8 cellular contexts compared by ENCODE assay signal in genomic region chr3:140941434-140942220, GRCh38. TPM values are rescaled to one million over a fixed set of nuclear protein-coding genes. Genes with fewer than 3 reads are reported as not detected.
DNase-seq lines count a peak whose midpoint lies in the region; ATAC-seq and TF ChIP-seq lines count a peak whose summit lies in the region.

Gene SLC25A36, plus strand, starts transcription at chr3:140941836. Its CDS starts 219 bp downstream, at chr3:140942055.

- H3K9me2 ChIP-seq in GM23248 (ENCODE audit: insufficient read depth), result peaks cover 6% of the 10 kb centered on the region; the same call in 1 of the 2 replicates

- peak within 1 kb of the TSS; percentile 92 for H3K4me3 Mint-ChIP-seq in activated T-helper 1 cell treated with anti-CD3 and anti-CD28 coated beads, Interleukin-12 subunit alpha, Interleukin-12 subunit beta, Interleukin-2, Interleukin-4 antibody, amounts not matched to agents 30 ng/mL and 10 ng/mL and 1 ng/mL, durations not matched to agents 14 hours and 24 hours and 36 hours
- H3K4me3 Mint-ChIP-seq in naive B cell, result peak within 1 kb of the TSS; percentile 84 to 98 (median 96)
- H3K4me3 Mint-ChIP-seq in stimulated activated memory B cell treated with anti-CD40 and anti-IgM and Interleukin-4, amounts not matched to agents 10 μg/mL and 1 μg/mL and 100 μg/mL, for 72 hours, result peak within 1 kb of the TSS; percentile 99

- H3K9me3 ChIP-seq in DND-41 (ENCODE audit: insufficient read depth, low read length, severe bottlenecking) (no peaks in the 10 kb centered on the region), GM23248 (ENCODE audit: low read depth) (no peaks in the 10 kb centered on the region)

- H3K27ac ChIP-seq in DND-41 (ENCODE audit: low read length) (peak within 1 kb of the TSS; percentile 94), GM23248 (peak within 1 kb of the TSS; percentile 97)

- H3K4me3 ChIP-seq in DND-41 (ENCODE audit: low read depth in 1 of 2, low read length in 2 of 2) (peak within 1 kb of the TSS; percentile 76 to 98), GM23248 (peak within 1 kb of the TSS; percentile 87)

- H3K4me2 ChIP-seq in DND-41 (ENCODE audit: insufficient read depth, low read length), result peak within 1 kb of the TSS; percentile 88
- H3K4me2 ChIP-seq in GM23248 (ENCODE audit: unreplicated experiment), result peak within 1 kb of the TSS; percentile 98

- H3K27me3 ChIP-seq in DND-41 (ENCODE audit: insufficient read depth, low read length, poor library complexity), result no peaks in the 10 kb centered on the region
- H3K27me3 ChIP-seq in GM23248 (replicated peaks; ENCODE audit: insufficient read depth), result no peaks in the 10 kb centered on the region

- WGBS in GM23248 (ENCODE audit: low coverage in 1 of 2, low lambda C conversion rate in 2 of 2, missing lambda C conversion rate in 2 of 2), 2 experiments, result 1% methylated on average over 61 to 70 of the region's 72 CpGs

- in situ Hi-C loops in GM23248 (cut with MboI), result no loop called here

- peak; percentile 95 for ATAC-seq in DND-41 (ENCODE audit: insufficient read depth, low read depth)
- peak; percentile 93 for ATAC-seq in naive B cell (ENCODE audit: low read depth in 2 of 2)
- ATAC-seq in stimulated activated memory B cell treated with anti-CD40 and anti-IgM and Interleukin-4, amounts not matched to agents 10 μg/mL and 1 μg/mL and 100 μg/mL, for 72 hours, result peak; percentile 99

- intact Hi-C loops in activated T-helper 1 cell treated with anti-CD3 and anti-CD28 coated beads, Interleukin-12 subunit alpha, Interleukin-12 subunit beta, Interleukin-2, Interleukin-4 antibody, amounts not matched to agents 30 ng/mL and 10 ng/mL and 1 ng/mL, durations not matched to agents 14 hours and 24 hours and 36 hours (cut with micrococcal nuclease), result loop anchor here (2.0 to 10.0 kb wide), 9 partner anchors 43 to 1599 kb away; partner anchors contain the start of genes ATP1B3, MRPS22, NMNAT3 and PXYLP1

- H3K4me1 ChIP-seq in DND-41 (ENCODE audit: insufficient read depth, low read length), result peaks cover 36% of the 10 kb centered on the region
- peaks cover 27% of the 10 kb centered on the region for H3K4me1 ChIP-seq in GM23248 (ENCODE audit: insufficient read depth)

- H3K79me2 ChIP-seq in DND-41 (ENCODE audit: insufficient read depth, low read length), result peaks cover 49% of the 10 kb centered on the region
- H3K79me2 ChIP-seq in GM23248 (ENCODE audit: insufficient read depth), result peaks cover 44% of the 10 kb centered on the region

- H3K27ac Mint-ChIP-seq in activated T-helper 1 cell treated with anti-CD3 and anti-CD28 coated beads, Interleukin-12 subunit alpha, Interleukin-12 subunit beta, Interleukin-2, Interleukin-4 antibody, amounts not matched to agents 30 ng/mL and 10 ng/mL and 1 ng/mL, durations not matched to agents 14 hours and 24 hours and 36 hours, result peak within 1 kb of the TSS; percentile 95
- peak within 1 kb of the TSS; percentile 97 to 100 (median 100) for H3K27ac Mint-ChIP-seq in naive B cell
- peak within 1 kb of the TSS; percentile 98 for H3K27ac Mint-ChIP-seq in stimulated activated memory B cell treated with anti-CD40 and anti-IgM and Interleukin-4, amounts not matched to agents 10 μg/mL and 1 μg/mL and 100 μg/mL, for 72 hours

- H3K9me3 Mint-ChIP-seq in activated T-helper 1 cell treated with anti-CD3 and anti-CD28 coated beads, Interleukin-12 subunit alpha, Interleukin-12 subunit beta, Interleukin-2, Interleukin-4 antibody, amounts not matched to agents 30 ng/mL and 10 ng/mL and 1 ng/mL, durations not matched to agents 14 hours and 24 hours and 36 hours, result no peaks in the 10 kb centered on the region
- peaks cover 0 to 8% (median 0%) of the 10 kb centered on the region in 7 donors for H3K9me3 Mint-ChIP-seq in naive B cell
- peaks cover 2% of the 10 kb centered on the region for H3K9me3 Mint-ChIP-seq in stimulated activated memory B cell treated with anti-CD40 and anti-IgM and Interleukin-4, amounts not matched to agents 10 μg/mL and 1 μg/mL and 100 μg/mL, for 72 hours

- peaks cover 4% of the 10 kb centered on the region for H3K36me3 Mint-ChIP-seq in activated T-helper 1 cell treated with anti-CD3 and anti-CD28 coated beads, Interleukin-12 subunit alpha, Interleukin-12 subunit beta, Interleukin-2, Interleukin-4 antibody, amounts not matched to agents 30 ng/mL and 10 ng/mL and 1 ng/mL, durations not matched to agents 14 hours and 24 hours and 36 hours (ENCODE audit: low read depth)
- H3K36me3 Mint-ChIP-seq in naive B cell, result peaks cover 0 to under 1% of the 10 kb centered on the region in 2 donors
- peaks cover 4% of the 10 kb centered on the region for H3K36me3 Mint-ChIP-seq in stimulated activated memory B cell treated with anti-CD40 and anti-IgM and Interleukin-4, amounts not matched to agents 10 μg/mL and 1 μg/mL and 100 μg/mL, for 72 hours

- peaks cover 17% of the 10 kb centered on the region; the same call in 1 of the 2 replicates for H4K20me1 ChIP-seq in DND-41 (ENCODE audit: insufficient read depth, low read length)
- peaks cover 16% of the 10 kb centered on the region; the same call in 1 of the 2 replicates for H4K20me1 ChIP-seq in GM23248 (ENCODE audit: insufficient read depth)

- TF ChIP-seq CTCF in DND-41 (IDR thresholded peaks at IDR 0.05; ENCODE audit: borderline replicate concordance, extremely low read depth, low read length, poor library complexity, severe bottlenecking), result peak; percentile 26

- peak within 1 kb of the TSS; percentile 96 for H2AFZ ChIP-seq in DND-41 (ENCODE audit: low read depth, low read length)
- H2AFZ ChIP-seq in GM23248, result peak within 1 kb of the TSS; percentile 86

- H3K27me3 Mint-ChIP-seq in activated T-helper 1 cell treated with anti-CD3 and anti-CD28 coated beads, Interleukin-12 subunit alpha, Interleukin-12 subunit beta, Interleukin-2, Interleukin-4 antibody, amounts not matched to agents 30 ng/mL and 10 ng/mL and 1 ng/mL, durations not matched to agents 14 hours and 24 hours and 36 hours (ENCODE audit: insufficient read depth), result peaks cover 12% of the 10 kb centered on the region
- H3K27me3 Mint-ChIP-seq in naive B cell, result peaks cover 0 to 10% (median 0%) of the 10 kb centered on the region in 3 donors
- H3K27me3 Mint-ChIP-seq in stimulated activated memory B cell treated with anti-CD40 and anti-IgM and Interleukin-4, amounts not matched to agents 10 μg/mL and 1 μg/mL and 100 μg/mL, for 72 hours, result no peaks in the 10 kb centered on the region

- peak within 1 kb of the TSS; percentile 90 for H3K9ac ChIP-seq in DND-41 (ENCODE audit: low read depth, low read length)
- H3K9ac ChIP-seq in GM23248, result peak within 1 kb of the TSS; percentile 99

- H3F3A ChIP-seq in GM23248 (ENCODE audit: insufficient read depth), result peaks cover 16% of the 10 kb centered on the region

- peaks cover 5% of the 10 kb centered on the region; the same call in 1 of the 2 replicates for H3K36me3 ChIP-seq in DND-41 (ENCODE audit: insufficient read depth, low read length)
- no peaks in the 10 kb centered on the region for H3K36me3 ChIP-seq in GM23248 (ENCODE audit: low read depth)

- DNase-seq in DND-41, result peak; percentile 96
- peak; percentile 100 for DNase-seq in GM23248
- peak; percentile 96 to 97 for DNase-seq in Kasumi-1 (lab: John Stamatoyannopoulos, UW)
- DNase-seq in RPMI7951 (ENCODE audit: low read depth), result peak; percentile 98
- peak; percentile 95 for DNase-seq in activated T-helper 1 cell treated with anti-CD3 and anti-CD28 coated beads, Interleukin-12 subunit alpha, Interleukin-12 subunit beta, Interleukin-2, Interleukin-4 antibody, amounts not matched to agents 30 ng/mL and 10 ng/mL and 1 ng/mL, durations not matched to agents 14 hours and 24 hours and 36 hours (ENCODE audit: low spot score)
- peak; percentile 96 for DNase-seq in fibroblast of gingiva (ENCODE audit: low read depth)
- peak; percentile 94 for DNase-seq in naive B cell

- H3K4me1 Mint-ChIP-seq in activated T-helper 1 cell treated with anti-CD3 and anti-CD28 coated beads, Interleukin-12 subunit alpha, Interleukin-12 subunit beta, Interleukin-2, Interleukin-4 antibody, amounts not matched to agents 30 ng/mL and 10 ng/mL and 1 ng/mL, durations not matched to agents 14 hours and 24 hours and 36 hours (ENCODE audit: low read depth), result peaks cover 36% of the 10 kb centered on the region
- peaks cover 34 to 50% (median 41%) of the 10 kb centered on the region in 3 donors for H3K4me1 Mint-ChIP-seq in naive B cell
- H3K4me1 Mint-ChIP-seq in stimulated activated memory B cell treated with anti-CD40 and anti-IgM and Interleukin-4, amounts not matched to agents 10 μg/mL and 1 μg/mL and 100 μg/mL, for 72 hours, result peaks cover 46% of the 10 kb centered on the region

RNA-seq across cellular contexts. Expression of gene SLC25A36, which starts in this region (rescaled TPM):
- 45.1 and 95.2 TPM in 2 replicates for total RNA-seq in GM23248 (2014; rRNA removed; shearing (Covaris generic))
- polyA plus RNA-seq in GM23248 (2016; fragmentation: Nextera tagmentation; extraction: Ambion mirVana), result 58.6 and 61.5 TPM in 2 replicates
- 37.4 and 49.1 TPM in 2 replicates for total RNA-seq in RPMI7951 (2014; rRNA removed; shearing (Covaris generic))
- total RNA-seq in activated T-helper 1 cell treated with anti-CD3 and anti-CD28 coated beads, Interleukin-12 subunit alpha, Interleukin-12 subunit beta, Interleukin-2, Interleukin-4 antibody, amounts not matched to agents 30 ng/mL and 10 ng/mL and 1 ng/mL, durations not matched to agents 14 hours and 24 hours and 36 hours, result 49.5 and 52.3 TPM in 2 replicates
- 10 to 100 TPM; 21.2 to 78.3 (median 57.5) TPM for polyA plus RNA-seq in naive B cell (ENCODE audit: low read depth in 6 of 6)

Comparison
In these comparisons a context has a peak if more than half of its experiments do, and no peak if none do; other contexts are left out.
1. Peak in every context shown above with its lines: DNase-seq, ATAC-seq, H3K4me3 ChIP-seq and H3K27ac ChIP-seq.